ENCODE assay signal across 1 cellular context in the genomic region with DNA sequence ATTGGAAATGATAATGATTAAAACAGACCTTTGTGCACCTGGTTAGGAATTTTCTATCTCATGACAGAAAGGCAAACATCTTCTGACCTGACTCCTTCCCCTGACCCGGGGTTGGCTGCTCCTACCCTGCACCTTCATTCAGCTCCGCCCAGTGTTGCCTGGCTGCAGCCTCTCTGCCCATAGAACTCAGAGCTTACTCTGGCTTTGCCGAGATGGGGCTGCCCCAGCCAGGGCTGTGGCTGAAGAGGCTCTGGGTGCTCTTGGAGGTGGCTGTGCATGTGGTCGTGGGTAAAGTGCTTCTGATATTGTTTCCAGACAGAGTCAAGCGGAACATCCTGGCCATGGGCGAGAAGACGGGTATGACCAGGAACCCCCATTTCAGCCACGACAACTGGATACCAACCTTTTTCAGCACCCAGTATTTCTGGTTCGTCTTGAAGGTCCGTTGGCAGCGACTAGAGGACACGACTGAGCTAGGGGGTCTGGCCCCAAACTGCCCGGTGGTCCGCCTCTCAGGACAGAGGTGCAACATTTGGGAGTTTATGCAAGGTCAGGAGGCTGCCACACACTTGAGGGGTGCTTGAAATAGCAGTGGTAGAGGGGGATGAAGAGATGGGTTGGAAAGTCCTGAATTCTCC.
TF ChIP-seq lines count a peak whose summit lies in the region.

A gene (plus strand): TSS at position 189 of the 638 bp plus-strand sequence. CDS start 24 bp downstream, at position 213.

TF ChIP-seq in HepG2, 621 proteins besides CTCF, POLR2A, EP300 and RAD21 (continued from another document and continues in another):
- TF ChIP-seq, protein P1, sequence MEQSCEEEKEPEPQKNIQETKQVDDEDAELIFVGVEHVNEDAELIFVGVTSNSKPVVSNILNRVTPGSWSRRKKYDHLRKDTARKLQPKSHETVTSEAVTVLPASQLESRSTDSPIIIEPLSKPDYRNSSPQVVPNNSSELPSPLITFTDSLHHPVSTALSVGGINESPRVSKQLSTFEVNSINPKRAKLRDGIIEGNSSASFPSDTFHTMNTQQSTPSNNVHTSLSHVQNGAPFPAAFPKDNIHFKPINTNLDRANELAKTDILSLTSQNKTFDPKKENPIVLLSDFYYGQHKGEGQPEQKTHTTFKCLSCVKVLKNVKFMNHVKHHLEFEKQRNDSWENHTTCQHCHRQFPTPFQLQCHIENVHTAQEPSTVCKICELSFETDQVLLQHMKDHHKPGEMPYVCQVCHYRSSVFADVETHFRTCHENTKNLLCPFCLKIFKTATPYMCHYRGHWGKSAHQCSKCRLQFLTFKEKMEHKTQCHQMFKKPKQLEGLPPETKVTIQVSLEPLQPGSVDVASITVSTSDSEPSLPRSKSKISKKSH (CRISPR knock-in tag; IDR thresholded peaks at IDR 0.05; ENCODE audit: borderline replicate concordance), result peak; percentile 32; the same call in 1 of the 2 replicates
- TF ChIP-seq KLF6 (CRISPR knock-in tag; IDR thresholded peaks at IDR 0.05) (no peak), ZNF720 (CRISPR knock-in tag; IDR thresholded peaks at IDR 0.05) (no peak), PCBP1 (IDR thresholded peaks at IDR 0.05; ENCODE audit: borderline replicate concordance, low read depth, low read length) (no peak), SNAPC2 (CRISPR knock-in tag; IDR thresholded peaks at IDR 0.05) (no peak), ZNF224 (CRISPR knock-in tag; IDR thresholded peaks at IDR 0.05) (no peak), ASH2L (IDR thresholded peaks at IDR 0.05; ENCODE audit: insufficient read length, low read depth, low read length) (no peak), ZSCAN30 (CRISPR knock-in tag; IDR thresholded peaks at IDR 0.05) (no peak), MED13 (CRISPR knock-in tag; IDR thresholded peaks at IDR 0.05) (no peak), NCOA1 (CRISPR knock-in tag; IDR thresholded peaks at IDR 0.05) (no peak), PLRG1 (conservative IDR thresholded peaks at IDR 0.05) (no peak), ZNF768 (CRISPR knock-in tag; IDR thresholded peaks at IDR 0.05) (0 out of 2 replicates have a peak, but pooled peaks have one; percentile 28), ZNF256 (CRISPR knock-in tag; conservative IDR thresholded peaks at IDR 0.05) (no peak), SP5 (CRISPR knock-in tag; IDR thresholded peaks at IDR 0.05; ENCODE audit: borderline replicate concordance, low read depth) (peak; percentile 71), GATAD2A (CRISPR knock-in tag; IDR thresholded peaks at IDR 0.05) (no peak), FOXK2 (IDR thresholded peaks at IDR 0.05) (no peak), DNMT1 (CRISPR knock-in tag; IDR thresholded peaks at IDR 0.05) (no peak), SP2 (CRISPR knock-in tag; IDR thresholded peaks at IDR 0.05) (no peak), IRX3 (CRISPR knock-in tag; IDR thresholded peaks at IDR 0.05; ENCODE audit: borderline replicate concordance, low read depth) (no peak), RFXAP (CRISPR knock-in tag; IDR thresholded peaks at IDR 0.05; ENCODE audit: borderline replicate concordance) (0 out of 2 replicates have a peak, but pooled peaks have one; percentile 46), ZNF563 (CRISPR knock-in tag; IDR thresholded peaks at IDR 0.05) (no peak), ZNF644 (CRISPR knock-in tag; IDR thresholded peaks at IDR 0.05; ENCODE audit: low read depth) (no peak), ZNF225 (CRISPR knock-in tag; IDR thresholded peaks at IDR 0.05) (no peak), ZNF746 (CRISPR knock-in tag; IDR thresholded peaks at IDR 0.05) (no peak), ZNF282 (IDR thresholded peaks at IDR 0.05; ENCODE audit: partially characterized antibody) (no peak), ZNF441 (CRISPR knock-in tag; IDR thresholded peaks at IDR 0.05; ENCODE audit: borderline replicate concordance) (no peak), PAWR (CRISPR knock-in tag; IDR thresholded peaks at IDR 0.05; ENCODE audit: borderline replicate concordance) (no peak), CREB1 (IDR thresholded peaks at IDR 0.05) (no peak), CREB1 (CRISPR knock-in tag; IDR thresholded peaks at IDR 0.05) (no peak), ZNF883 (CRISPR knock-in tag; IDR thresholded peaks at IDR 0.05; ENCODE audit: not compliant biosample characterization) (no peak), POLR2G (IDR thresholded peaks at IDR 0.05; ENCODE audit: low read depth, low read length) (peak; percentile 89), MEF2D (CRISPR knock-in tag; IDR thresholded peaks at IDR 0.05) (no peak), ZNF605 (CRISPR knock-in tag; IDR thresholded peaks at IDR 0.05) (no peak), CHD2 (IDR thresholded peaks at IDR 0.05; ENCODE audit: low read depth, low read length) (no peak), NONO (IDR thresholded peaks at IDR 0.05) (no peak), NONO (CRISPR knock-in tag; conservative IDR thresholded peaks at IDR 0.05) (no peak), ZFX (CRISPR knock-in tag; IDR thresholded peaks at IDR 0.05; ENCODE audit: low read depth) (peak; percentile 24; the same call in 1 of the 2 replicates), ZNF451 (CRISPR knock-in tag; IDR thresholded peaks at IDR 0.05) (0 out of 2 replicates have a peak, but pooled peaks have one; percentile 55)
- TF ChIP-seq, protein P2, sequence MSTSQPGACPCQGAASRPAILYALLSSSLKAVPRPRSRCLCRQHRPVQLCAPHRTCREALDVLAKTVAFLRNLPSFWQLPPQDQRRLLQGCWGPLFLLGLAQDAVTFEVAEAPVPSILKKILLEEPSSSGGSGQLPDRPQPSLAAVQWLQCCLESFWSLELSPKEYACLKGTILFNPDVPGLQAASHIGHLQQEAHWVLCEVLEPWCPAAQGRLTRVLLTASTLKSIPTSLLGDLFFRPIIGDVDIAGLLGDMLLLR (CRISPR knock-in tag; IDR thresholded peaks at IDR 0.05), result no peak
- TF ChIP-seq, protein P3, sequence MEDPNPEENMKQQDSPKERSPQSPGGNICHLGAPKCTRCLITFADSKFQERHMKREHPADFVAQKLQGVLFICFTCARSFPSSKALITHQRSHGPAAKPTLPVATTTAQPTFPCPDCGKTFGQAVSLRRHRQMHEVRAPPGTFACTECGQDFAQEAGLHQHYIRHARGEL (CRISPR knock-in tag; IDR thresholded peaks at IDR 0.05), result no peak
- TF ChIP-seq, protein P4, sequence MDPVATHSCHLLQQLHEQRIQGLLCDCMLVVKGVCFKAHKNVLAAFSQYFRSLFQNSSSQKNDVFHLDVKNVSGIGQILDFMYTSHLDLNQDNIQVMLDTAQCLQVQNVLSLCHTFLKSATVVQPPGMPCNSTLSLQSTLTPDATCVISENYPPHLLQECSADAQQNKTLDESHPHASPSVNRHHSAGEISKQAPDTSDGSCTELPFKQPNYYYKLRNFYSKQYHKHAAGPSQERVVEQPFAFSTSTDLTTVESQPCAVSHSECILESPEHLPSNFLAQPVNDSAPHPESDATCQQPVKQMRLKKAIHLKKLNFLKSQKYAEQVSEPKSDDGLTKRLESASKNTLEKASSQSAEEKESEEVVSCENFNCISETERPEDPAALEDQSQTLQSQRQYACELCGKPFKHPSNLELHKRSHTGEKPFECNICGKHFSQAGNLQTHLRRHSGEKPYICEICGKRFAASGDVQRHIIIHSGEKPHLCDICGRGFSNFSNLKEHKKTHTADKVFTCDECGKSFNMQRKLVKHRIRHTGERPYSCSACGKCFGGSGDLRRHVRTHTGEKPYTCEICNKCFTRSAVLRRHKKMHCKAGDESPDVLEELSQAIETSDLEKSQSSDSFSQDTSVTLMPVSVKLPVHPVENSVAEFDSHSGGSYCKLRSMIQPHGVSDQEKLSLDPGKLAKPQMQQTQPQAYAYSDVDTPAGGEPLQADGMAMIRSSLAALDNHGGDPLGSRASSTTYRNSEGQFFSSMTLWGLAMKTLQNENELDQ (CRISPR knock-in tag; IDR thresholded peaks at IDR 0.05; ENCODE audit: borderline replicate concordance), result no peak
- TF ChIP-seq, protein P5, sequence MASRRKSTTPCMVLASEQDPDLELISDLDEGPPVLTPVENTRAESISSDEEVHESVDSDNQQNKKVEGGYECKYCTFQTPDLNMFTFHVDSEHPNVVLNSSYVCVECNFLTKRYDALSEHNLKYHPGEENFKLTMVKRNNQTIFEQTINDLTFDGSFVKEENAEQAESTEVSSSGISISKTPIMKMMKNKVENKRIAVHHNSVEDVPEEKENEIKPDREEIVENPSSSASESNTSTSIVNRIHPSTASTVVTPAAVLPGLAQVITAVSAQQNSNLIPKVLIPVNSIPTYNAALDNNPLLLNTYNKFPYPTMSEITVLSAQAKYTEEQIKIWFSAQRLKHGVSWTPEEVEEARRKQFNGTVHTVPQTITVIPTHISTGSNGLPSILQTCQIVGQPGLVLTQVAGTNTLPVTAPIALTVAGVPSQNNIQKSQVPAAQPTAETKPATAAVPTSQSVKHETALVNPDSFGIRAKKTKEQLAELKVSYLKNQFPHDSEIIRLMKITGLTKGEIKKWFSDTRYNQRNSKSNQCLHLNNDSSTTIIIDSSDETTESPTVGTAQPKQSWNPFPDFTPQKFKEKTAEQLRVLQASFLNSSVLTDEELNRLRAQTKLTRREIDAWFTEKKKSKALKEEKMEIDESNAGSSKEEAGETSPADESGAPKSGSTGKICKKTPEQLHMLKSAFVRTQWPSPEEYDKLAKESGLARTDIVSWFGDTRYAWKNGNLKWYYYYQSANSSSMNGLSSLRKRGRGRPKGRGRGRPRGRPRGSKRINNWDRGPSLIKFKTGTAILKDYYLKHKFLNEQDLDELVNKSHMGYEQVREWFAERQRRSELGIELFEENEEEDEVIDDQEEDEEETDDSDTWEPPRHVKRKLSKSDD (CRISPR knock-in tag; IDR thresholded peaks at IDR 0.05; ENCODE audit: low read depth), result no peak
- TF ChIP-seq, protein P6, sequence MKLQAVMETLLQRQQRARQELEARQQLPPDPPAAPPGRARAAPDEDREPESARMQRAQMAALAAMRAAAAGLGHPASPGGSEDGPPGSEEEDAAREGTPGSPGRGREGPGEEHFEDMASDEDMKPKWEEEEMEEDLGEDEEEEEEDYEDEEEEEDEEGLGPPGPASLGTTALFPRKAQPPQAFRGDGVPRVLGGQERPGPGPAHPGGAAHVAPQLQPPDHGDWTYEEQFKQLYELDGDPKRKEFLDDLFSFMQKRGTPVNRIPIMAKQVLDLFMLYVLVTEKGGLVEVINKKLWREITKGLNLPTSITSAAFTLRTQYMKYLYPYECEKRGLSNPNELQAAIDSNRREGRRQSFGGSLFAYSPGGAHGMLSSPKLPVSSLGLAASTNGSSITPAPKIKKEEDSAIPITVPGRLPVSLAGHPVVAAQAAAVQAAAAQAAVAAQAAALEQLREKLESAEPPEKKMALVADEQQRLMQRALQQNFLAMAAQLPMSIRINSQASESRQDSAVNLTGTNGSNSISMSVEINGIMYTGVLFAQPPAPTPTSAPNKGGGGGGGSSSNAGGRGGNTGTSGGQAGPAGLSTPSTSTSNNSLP (IDR thresholded peaks at IDR 0.05; ENCODE audit: low read depth, low read length), result no peak
- TF ChIP-seq, protein P7, sequence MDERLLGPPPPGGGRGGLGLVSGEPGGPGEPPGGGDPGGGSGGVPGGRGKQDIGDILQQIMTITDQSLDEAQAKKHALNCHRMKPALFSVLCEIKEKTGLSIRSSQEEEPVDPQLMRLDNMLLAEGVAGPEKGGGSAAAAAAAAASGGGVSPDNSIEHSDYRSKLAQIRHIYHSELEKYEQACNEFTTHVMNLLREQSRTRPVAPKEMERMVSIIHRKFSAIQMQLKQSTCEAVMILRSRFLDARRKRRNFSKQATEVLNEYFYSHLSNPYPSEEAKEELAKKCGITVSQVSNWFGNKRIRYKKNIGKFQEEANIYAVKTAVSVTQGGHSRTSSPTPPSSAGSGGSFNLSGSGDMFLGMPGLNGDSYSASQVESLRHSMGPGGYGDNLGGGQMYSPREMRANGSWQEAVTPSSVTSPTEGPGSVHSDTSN (CRISPR knock-in tag; IDR thresholded peaks at IDR 0.05), result no peak
- TF ChIP-seq, protein P8, sequence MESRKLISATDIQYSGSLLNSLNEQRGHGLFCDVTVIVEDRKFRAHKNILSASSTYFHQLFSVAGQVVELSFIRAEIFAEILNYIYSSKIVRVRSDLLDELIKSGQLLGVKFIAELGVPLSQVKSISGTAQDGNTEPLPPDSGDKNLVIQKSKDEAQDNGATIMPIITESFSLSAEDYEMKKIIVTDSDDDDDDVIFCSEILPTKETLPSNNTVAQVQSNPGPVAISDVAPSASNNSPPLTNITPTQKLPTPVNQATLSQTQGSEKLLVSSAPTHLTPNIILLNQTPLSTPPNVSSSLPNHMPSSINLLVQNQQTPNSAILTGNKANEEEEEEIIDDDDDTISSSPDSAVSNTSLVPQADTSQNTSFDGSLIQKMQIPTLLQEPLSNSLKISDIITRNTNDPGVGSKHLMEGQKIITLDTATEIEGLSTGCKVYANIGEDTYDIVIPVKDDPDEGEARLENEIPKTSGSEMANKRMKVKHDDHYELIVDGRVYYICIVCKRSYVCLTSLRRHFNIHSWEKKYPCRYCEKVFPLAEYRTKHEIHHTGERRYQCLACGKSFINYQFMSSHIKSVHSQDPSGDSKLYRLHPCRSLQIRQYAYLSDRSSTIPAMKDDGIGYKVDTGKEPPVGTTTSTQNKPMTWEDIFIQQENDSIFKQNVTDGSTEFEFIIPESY (CRISPR knock-in tag; IDR thresholded peaks at IDR 0.05), result no peak
- TF ChIP-seq, protein P9, sequence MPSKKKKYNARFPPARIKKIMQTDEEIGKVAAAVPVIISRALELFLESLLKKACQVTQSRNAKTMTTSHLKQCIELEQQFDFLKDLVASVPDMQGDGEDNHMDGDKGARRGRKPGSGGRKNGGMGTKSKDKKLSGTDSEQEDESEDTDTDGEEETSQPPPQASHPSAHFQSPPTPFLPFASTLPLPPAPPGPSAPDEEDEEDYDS (CRISPR knock-in tag; IDR thresholded peaks at IDR 0.05), result peak; percentile 67
- TF ChIP-seq, protein P10, sequence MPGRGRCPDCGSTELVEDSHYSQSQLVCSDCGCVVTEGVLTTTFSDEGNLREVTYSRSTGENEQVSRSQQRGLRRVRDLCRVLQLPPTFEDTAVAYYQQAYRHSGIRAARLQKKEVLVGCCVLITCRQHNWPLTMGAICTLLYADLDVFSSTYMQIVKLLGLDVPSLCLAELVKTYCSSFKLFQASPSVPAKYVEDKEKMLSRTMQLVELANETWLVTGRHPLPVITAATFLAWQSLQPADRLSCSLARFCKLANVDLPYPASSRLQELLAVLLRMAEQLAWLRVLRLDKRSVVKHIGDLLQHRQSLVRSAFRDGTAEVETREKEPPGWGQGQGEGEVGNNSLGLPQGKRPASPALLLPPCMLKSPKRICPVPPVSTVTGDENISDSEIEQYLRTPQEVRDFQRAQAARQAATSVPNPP (CRISPR knock-in tag; IDR thresholded peaks at IDR 0.05), result no peak
- TF ChIP-seq, protein P11, sequence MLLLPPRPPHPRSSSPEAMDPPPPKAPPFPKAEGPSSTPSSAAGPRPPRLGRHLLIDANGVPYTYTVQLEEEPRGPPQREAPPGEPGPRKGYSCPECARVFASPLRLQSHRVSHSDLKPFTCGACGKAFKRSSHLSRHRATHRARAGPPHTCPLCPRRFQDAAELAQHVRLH (CRISPR knock-in tag; IDR thresholded peaks at IDR 0.05; ENCODE audit: borderline replicate concordance, low read depth), result no peak
- TF ChIP-seq, protein P12, sequence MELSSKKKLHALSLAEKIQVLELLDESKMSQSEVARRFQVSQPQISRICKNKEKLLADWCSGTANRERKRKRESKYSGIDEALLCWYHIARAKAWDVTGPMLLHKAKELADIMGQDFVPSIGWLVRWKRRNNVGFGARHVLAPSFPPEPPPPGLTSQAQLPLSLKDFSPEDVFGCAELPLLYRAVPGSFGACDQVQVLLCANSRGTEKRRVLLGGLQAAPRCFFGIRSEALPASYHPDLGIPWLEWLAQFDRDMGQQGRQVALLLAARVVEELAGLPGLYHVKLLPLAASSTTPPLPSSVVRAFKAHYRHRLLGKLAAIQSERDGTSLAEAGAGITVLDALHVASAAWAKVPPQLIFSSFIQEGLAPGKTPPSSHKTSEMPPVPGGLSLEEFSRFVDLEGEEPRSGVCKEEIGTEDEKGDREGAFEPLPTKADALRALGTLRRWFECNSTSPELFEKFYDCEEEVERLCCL (CRISPR knock-in tag; IDR thresholded peaks at IDR 0.05; ENCODE audit: borderline replicate concordance), result no peak
